Comparison of ENCODE assay signal across 10 cellular contexts in genomic region chr7:106166651-106167342, GRCh38. TPM values are rescaled to one million over a fixed set of nuclear protein-coding genes. Genes with fewer than 3 reads are reported as not detected.
A peak's percentile ranks its signal among the peaks of the same experiment; 100 is the strongest.
DNase-seq lines count a peak whose midpoint lies in the region; ATAC-seq and TF ChIP-seq lines count a peak whose summit lies in the region.
"Had no signal": no experiment of that assay in that cellular context is flagged by ENCODE, and none has a peak within 500 bp of the region (broad histone marks: within the 10 kb centered on the region; RNA-seq: fewer than 3 reads in every experiment).

No MANE protein-coding gene starts in this region.

- H3K27me3 ChIP-seq in thoracic aorta (replicated peaks; ENCODE audit: insufficient read depth): no peaks in the 10 kb centered on the region
- H3K27me3 ChIP-seq: BLaER1 treated with 17β-estradiol and CSF1 and Interleukin-3, amounts not matched to agents 10 nM and 100 nM had no signal

- H3K36me3 Mint-ChIP-seq in chondrocyte (ENCODE audit: low read depth): peaks cover 3% of the 10 kb centered on the region

- H3K36me3 ChIP-seq in thoracic aorta: no peaks in the 10 kb centered on the region

- peak overlapping the region; percentile 10 for H3K27ac Mint-ChIP-seq in chondrocyte (ENCODE audit: unreplicated experiment)
- H3K27ac Mint-ChIP-seq: activated naive CD8-positive, alpha-beta T cell treated with anti-CD3 and anti-CD28 coated beads, Interleukin-2, amount 10 ng/mL, durations not matched to agents 7 days and 5 days had no signal

- peaks cover 20% of the 10 kb centered on the region for H3K4me1 Mint-ChIP-seq in chondrocyte (ENCODE audit: low read depth)
- H3K4me1 Mint-ChIP-seq: activated naive CD8-positive, alpha-beta T cell treated with anti-CD3 and anti-CD28 coated beads, Interleukin-2, amount 10 ng/mL, durations not matched to agents 7 days and 5 days had no signal

- no peak overlapping the region for H3K4me3 ChIP-seq in Jurkat, Clone E6-1 (ENCODE audit: low read length)
- no peak overlapping the region for H3K4me3 ChIP-seq in thoracic aorta
- H3K4me3 ChIP-seq: BLaER1 treated with 17β-estradiol and CSF1 and Interleukin-3, amounts not matched to agents 10 nM and 100 nM had no signal

- H3K9me3 Mint-ChIP-seq in chondrocyte (ENCODE audit: low read depth): peaks cover 9% of the 10 kb centered on the region

- ATAC-seq in thoracic aorta (ENCODE audit: insufficient number of reproducible peaks, low FRiP score, low read depth): no peak

- peaks cover 8% of the 10 kb centered on the region for H3K9me3 ChIP-seq in thoracic aorta

- peak; percentile 94 for TF ChIP-seq CTCF in chondrocyte (IDR thresholded peaks at IDR 0.05)
- peak; percentile 71 for TF ChIP-seq CTCF in thoracic aorta (IDR thresholded peaks at IDR 0.05)

- DNase-seq in NCI-H2081 (lab: John Stamatoyannopoulos, UW): peak; percentile 70 to 74
- DNase-seq in NCI-H2081 treated with DMSO at 0.1 percent for 48 hours (lab: John Stamatoyannopoulos, UW): no peak
- DNase-seq in Jurkat, Clone E6-1 (ENCODE audit: low read depth, low spot score): peak; percentile 45
- peak; percentile 30 for DNase-seq in OCI-M2 (lab: John Stamatoyannopoulos, UW; ENCODE audit: unreplicated experiment)
- DNase-seq in chondrocyte (ENCODE audit: low spot score): no peak
- DNase-seq in left kidney (ENCODE audit: low read depth, low spot score): peak; percentile 88
- DNase-seq in thoracic aorta (ENCODE audit: low spot score): no peak
- no peak for DNase-seq in activated effector memory CD4-positive, alpha-beta T cell treated with anti-CD3 and anti-CD28 coated beads, Interleukin-2, amount 50 U/mL, for 16 hours
- DNase-seq: activated naive CD8-positive, alpha-beta T cell treated with anti-CD3 and anti-CD28 coated beads, Interleukin-2, amount 10 ng/mL, durations not matched to agents 7 days and 5 days had no signal

- H3K4me3 Mint-ChIP-seq in chondrocyte (ENCODE audit: unreplicated experiment): no peak overlapping the region
- H3K4me3 Mint-ChIP-seq: activated naive CD8-positive, alpha-beta T cell treated with anti-CD3 and anti-CD28 coated beads, Interleukin-2, amount 10 ng/mL, durations not matched to agents 7 days and 5 days had no signal

- H3K4me1 ChIP-seq in thoracic aorta (ENCODE audit: control insufficient read depth in 1 of 2, low read depth in 2 of 2): peaks cover 19 to 41% of the 10 kb centered on the region in 2 donors

- no peaks in the 10 kb centered on the region for H3K27me3 Mint-ChIP-seq in chondrocyte (ENCODE audit: low read depth)

- peak overlapping the region in 1 of 2 donors; percentile 14 for H3K27ac ChIP-seq in thoracic aorta
- H3K27ac ChIP-seq: BLaER1 treated with 17β-estradiol and CSF1 and Interleukin-3, amounts not matched to agents 10 nM and 100 nM had no signal

RNA-seq across cellular contexts. Expression of gene SYPL1, which starts 54.7 kb away (rescaled TPM):
- polyA plus RNA-seq in Jurkat, Clone E6-1 (2012; ENCODE audit: insufficient read depth, insufficient read length): 94.2 TPM
- total RNA-seq in chondrocyte (53.9 to 75.7 TPM (median 71.8 TPM) in 3 replicates), thoracic aorta (10 to 100 TPM; 47.1 to 82.1 TPM)

Comparison
In these comparisons a context has a peak if more than half of its experiments do, and no peak if none do; other contexts are left out.
1. DNase-seq: peak in NCI-H2081 (2 of 2), Jurkat, Clone E6-1 (single experiment), OCI-M2 (single experiment) and left kidney (single experiment); none in NCI-H2081 treated with DMSO at 0.1 percent for 48 hours (single experiment), chondrocyte (single experiment), thoracic aorta (single experiment) and activated effector memory CD4-positive, alpha-beta T cell treated with anti-CD3 and anti-CD28 coated beads, Interleukin-2, amount 50 U/mL, for 16 hours (single experiment).